16 cellular contexts compared by ENCODE assay signal in the genomic region with DNA sequence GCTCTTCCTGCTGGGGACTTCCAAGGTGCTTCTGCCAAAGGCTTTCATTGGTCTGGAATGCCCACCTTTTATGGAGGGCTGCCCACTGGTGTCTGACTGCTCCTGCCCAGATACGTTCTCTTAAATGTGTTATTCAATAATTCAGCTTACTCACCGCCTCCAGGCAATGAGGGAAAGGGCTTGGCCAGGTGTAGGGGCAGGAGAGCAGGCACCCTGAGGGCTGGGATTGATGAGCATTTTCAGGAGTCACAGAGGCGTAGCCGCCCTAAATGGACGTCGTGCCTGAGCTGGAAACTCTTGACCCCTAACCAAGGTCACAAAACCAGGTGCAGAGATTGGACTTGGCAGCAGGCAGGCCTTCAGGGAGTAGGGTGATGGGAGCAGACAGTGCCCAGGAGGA. TPM values are rescaled to one million over a fixed set of nuclear protein-coding genes. Genes with fewer than 3 reads are reported as not detected.
DNase-seq lines count a peak whose midpoint lies in the region; ATAC-seq and TF ChIP-seq lines count a peak whose summit lies in the region.
"Had no signal": no experiment of that assay in that cellular context is flagged by ENCODE, and none has a peak within 500 bp of the region (broad histone marks: within the 10 kb centered on the region; RNA-seq: fewer than 3 reads in every experiment).

No MANE protein-coding gene starts in this region.

- POLR2A ChIA-PET in MCF 10A (lab: Yijun Ruan, JAX), result interaction anchor here (0.8 to 1.2 kb wide), 2 partner anchors 10 to 64 kb away, joined by 3 read pairs; no protein-coding TSS in a partner anchor
- POLR2A ChIA-PET in T-cell (lab: Charles Lee), result no interaction called here

- no peak overlapping the region for H3K27ac ChIP-seq in breast epithelium
- H3K27ac ChIP-seq: psoas muscle had no signal

- H3K4me1 Mint-ChIP-seq in MCF 10A (ENCODE audit: insufficient read depth, unreplicated experiment), result no peaks in the 10 kb centered on the region
- peaks cover 70 to 84% (median 79%) of the 10 kb centered on the region in 3 donors for H3K4me1 Mint-ChIP-seq in T-cell

- no peak overlapping the region for H3K27ac Mint-ChIP-seq in MCF 10A (ENCODE audit: low read depth, unreplicated experiment)
- peak overlapping the region; percentile 57 to 96 for H3K27ac Mint-ChIP-seq in T-cell

- TF ChIP-seq CTCF in MCF 10A (IDR thresholded peaks at IDR 0.05; ENCODE audit: unreplicated experiment) (no peak), breast epithelium (IDR thresholded peaks at IDR 0.05) (no peak), kidney epithelial cell (IDR thresholded peaks at IDR 0.05; ENCODE audit: insufficient read depth, low read length, poor library complexity, severe bottlenecking) (no peak)

- no peak for TF ChIP-seq POLR2A in breast epithelium (IDR thresholded peaks at IDR 0.05)

- H3K4me1 ChIP-seq in breast epithelium, result no peaks in the 10 kb centered on the region
- H3K4me1 ChIP-seq: psoas muscle had no signal

- H3K4me3 Mint-ChIP-seq in MCF 10A (ENCODE audit: unreplicated experiment), result no peak overlapping the region
- H3K4me3 Mint-ChIP-seq in T-cell, result peak overlapping the region in 1 of 3 donors; percentile 10
- H3K4me3 Mint-ChIP-seq: activated CD4-positive, alpha-beta T cell treated with anti-CD3 and anti-CD28 coated beads, Interleukin-2, amount 10 ng/mL, durations not matched to agents 7 days and 5 days; activated naive CD4-positive, alpha-beta T cell treated with anti-CD3 and anti-CD28 coated beads for 36 hours had no signal

- no peak for ATAC-seq in T-cell (replicated peaks in 1 of 4)
- ATAC-seq: psoas muscle had no signal

- H3K36me3 ChIP-seq in breast epithelium, result no peaks in the 10 kb centered on the region
- H3K36me3 ChIP-seq in kidney epithelial cell (ENCODE audit: control insufficient read depth, insufficient read depth, low read length), result no peaks in the 10 kb centered on the region

- H3K4me3 ChIP-seq in breast epithelium, result no peak overlapping the region
- no peak overlapping the region for H3K4me3 ChIP-seq in kidney epithelial cell (ENCODE audit: low read depth, low read length)
- H3K4me3 ChIP-seq: psoas muscle had no signal

- H3K9me3 Mint-ChIP-seq in MCF 10A (ENCODE audit: unreplicated experiment), result no peaks in the 10 kb centered on the region
- H3K9me3 Mint-ChIP-seq in T-cell, result no peaks in the 10 kb centered on the region
- H3K9me3 Mint-ChIP-seq: activated CD4-positive, alpha-beta T cell treated with anti-CD3 and anti-CD28 coated beads, Interleukin-2, amount 10 ng/mL, durations not matched to agents 7 days and 5 days; activated naive CD4-positive, alpha-beta T cell treated with anti-CD3 and anti-CD28 coated beads for 36 hours; stimulated activated naive CD8-positive, alpha-beta T cell treated with anti-CD3 and anti-CD28 coated beads, Interleukin-15, amount 100 ng/mL, for 72 hours had no signal

- H3K27me3 ChIP-seq in breast epithelium (peaks cover 0 to 8% of the 10 kb centered on the region in 2 donors), kidney epithelial cell (ENCODE audit: control insufficient read depth, insufficient read depth, low read length) (no peaks in the 10 kb centered on the region)

- H3K36me3 Mint-ChIP-seq in MCF 10A (ENCODE audit: insufficient read depth, unreplicated experiment) (no peaks in the 10 kb centered on the region), T-cell (peaks cover 25% of the 10 kb centered on the region)

- H3K27me3 Mint-ChIP-seq in MCF 10A (ENCODE audit: insufficient read depth, unreplicated experiment) (peaks cover 42% of the 10 kb centered on the region), T-cell (no peaks in the 10 kb centered on the region)
- H3K27me3 Mint-ChIP-seq: activated CD4-positive, alpha-beta T cell treated with anti-CD3 and anti-CD28 coated beads, Interleukin-2, amount 10 ng/mL, durations not matched to agents 7 days and 5 days; stimulated activated naive CD8-positive, alpha-beta T cell treated with anti-CD3 and anti-CD28 coated beads, Interleukin-15, amount 100 ng/mL, for 72 hours had no signal

- BruUV-seq in MCF 10A (replicated peaks; lab: Mats Ljungman, UMichigan), result no TSS peak

- CTCF ChIA-PET in MCF 10A (lab: Yijun Ruan, JAX), result interaction anchor here (0.6 to 4.9 kb wide), 7 partner anchors 8 to 92 kb away, joined by 3 to 22 read pairs (median 5); no protein-coding TSS in a partner anchor
- CTCF ChIA-PET in T-cell (lab: Charles Lee), result interaction anchor here (0.8 to 3.0 kb wide), 9 partner anchors 11 to 64 kb away, joined by 3 to 30 read pairs (median 11); no protein-coding TSS in a partner anchor

- H3K9me3 ChIP-seq in breast epithelium, result no peaks in the 10 kb centered on the region
- H3K9me3 ChIP-seq: psoas muscle had no signal

- DNase-seq in MCF 10A (ENCODE audit: unreplicated experiment), result peak; percentile 17
- DNase-seq in breast epithelium (ENCODE audit: low spot score in 2 of 2), result no peak
- no peak for DNase-seq in T-cell
- peak; percentile 72 for DNase-seq in kidney epithelial cell (ENCODE audit: low read depth)
- no peak for DNase-seq in ureter (ENCODE audit: low spot score)
- DNase-seq in midbrain (lab: John Stamatoyannopoulos, UW), result no peak
- DNase-seq in stimulated activated CD4-positive, alpha-beta T cell treated with anti-CD3 and anti-CD28 coated beads, Interleukin-1b, Interleukin-23, amount 100 ng/mL, for 48 hours, result no peak
- DNase-seq in putamen (ENCODE audit: low spot score), result no peak
- DNase-seq: activated CD4-positive, alpha-beta T cell treated with anti-CD3 and anti-CD28 coated beads, Interleukin-2, amount 10 ng/mL, durations not matched to agents 7 days and 5 days; effector CD8-positive, alpha-beta T cell; NCI-H1048; NCI-H2227 treated with DMSO at 0.1 percent for 48 hours; stimulated activated naive CD8-positive, alpha-beta T cell treated with anti-CD3 and anti-CD28 coated beads, Interleukin-15, amount 100 ng/mL, for 72 hours had no signal

- intact Hi-C loops in MCF 10A (cut with micrococcal nuclease) (no loop called here), breast epithelium (cut with DNase I; ENCODE audit: low total_unique reads) (no loop called here)

RNA-seq across cellular contexts. Expression of gene MAL, which starts 26.8 kb away (rescaled TPM):
- total RNA-seq in MCF 10A (2022) (not detected in 2 replicates), breast epithelium (1 to 10 TPM in 1 of 3 donors, under 1 TPM in 1, not detected in 1; 0.32 to 2.3 TPM), T-cell (100 to 1,000 TPM; 129 to 179 (median 150) TPM), kidney epithelial cell (9.6 and 19.1 TPM in 2 replicates), ureter (19.2 TPM)
- total RNA-seq: SK-MEL-5 had no signal

Comparison
In these comparisons a context has a peak if more than half of its experiments do, and no peak if none do; other contexts are left out.
1. DNase-seq: peak in MCF 10A (single experiment) and kidney epithelial cell (single experiment); none in breast epithelium (0 of 2), T-cell (0 of 34), ureter (single experiment), midbrain (single experiment), stimulated activated CD4-positive, alpha-beta T cell treated with anti-CD3 and anti-CD28 coated beads, Interleukin-1b, Interleukin-23, amount 100 ng/mL, for 48 hours (single experiment) and putamen (single experiment).